Comparison of ENCODE assay signal across 8 cellular contexts in genomic region chr6:15879372-15880261, GRCh38.
DNase-seq lines count a peak whose midpoint lies in the region; ATAC-seq, FAIRE-seq and TF ChIP-seq lines count a peak whose summit lies in the region.

No MANE protein-coding gene starts in this region.

- H2AK5ac ChIP-seq in H9 (ENCODE audit: insufficient read length, low read length), result no peak overlapping the region

- no peaks in the 10 kb centered on the region for H3K36me3 Mint-ChIP-seq in H9 (ENCODE audit: insufficient read depth in 1 of 3, low read depth in 3 of 3)

- no peaks in the 10 kb centered on the region for H3K23me2 ChIP-seq in H9 (ENCODE audit: insufficient read length, low read depth, low read length, poor library complexity, severe bottlenecking)

- no peak for TF ChIP-seq CTCF in KMS-11 (conservative IDR thresholded peaks at IDR 0.05; ENCODE audit: low read depth, low read length)
- TF ChIP-seq CTCF in colonic mucosa (IDR thresholded peaks at IDR 0.05), result no peak
- TF ChIP-seq CTCF in D721Med (IDR thresholded peaks at IDR 0.05; ENCODE audit: insufficient read depth, missing control alignments), result no peak
- no peak for TF ChIP-seq CTCF in H9 (conservative IDR thresholded peaks at IDR 0.05)

- H2BK20ac ChIP-seq in H9 (ENCODE audit: low read depth, low read length, poor library complexity, severe bottlenecking), result no peak overlapping the region

- H4K20me1 ChIP-seq in KMS-11 (ENCODE audit: insufficient read depth) (no peaks in the 10 kb centered on the region), H9 (ENCODE audit: control insufficient read depth, insufficient read depth, insufficient read length) (no peaks in the 10 kb centered on the region)

- H4K5ac ChIP-seq in H9 (ENCODE audit: insufficient read length, low read depth, low read length), result no peak overlapping the region

- peak overlapping the region; percentile 26; the same call in 1 of the 2 replicates for H3K27ac ChIP-seq in KMS-11
- H3K27ac ChIP-seq in colonic mucosa, result no peak overlapping the region
- H3K27ac ChIP-seq in H9 (ENCODE audit: insufficient read length, low read depth, low read length), result no peak overlapping the region

- no peak overlapping the region for H3K18ac ChIP-seq in H9 (ENCODE audit: insufficient read length, low read depth, low read length)

- no peak overlapping the region for H3T11ph ChIP-seq in H9 (ENCODE audit: low read length)

- H2BK12ac ChIP-seq in H9 (ENCODE audit: insufficient read length, low read depth, low read length), result no peak overlapping the region

- H3K27ac Mint-ChIP-seq in H9, result no peak overlapping the region

- H3K56ac ChIP-seq in H9 (ENCODE audit: insufficient read length, low read depth, low read length), result no peak overlapping the region

- peaks cover 5% of the 10 kb centered on the region for H3K27me3 Mint-ChIP-seq in H9 (ENCODE audit: low read depth)

- no peak overlapping the region for H3K23ac ChIP-seq in H9 (ENCODE audit: insufficient read length, low read depth, low read length)

- H3K4ac ChIP-seq in H9 (ENCODE audit: low read depth, low read length), result no peak overlapping the region

- no peaks in the 10 kb centered on the region for H3K9me3 Mint-ChIP-seq in H9

- H3K36me3 ChIP-seq in KMS-11 (ENCODE audit: insufficient read depth), result no peaks in the 10 kb centered on the region
- H3K36me3 ChIP-seq in colonic mucosa, result no peaks in the 10 kb centered on the region

- H3K4me3 Mint-ChIP-seq in H9, result no peak overlapping the region

- no peak for FAIRE-seq in D721Med (lab: Jason Lieb, UNC)

- H3K9me3 ChIP-seq in colonic mucosa, result no peaks in the 10 kb centered on the region
- no peaks in the 10 kb centered on the region for H3K9me3 ChIP-seq in H9 (ENCODE audit: control insufficient read depth, low read depth, low read length)

- no peak overlapping the region for H4K8ac ChIP-seq in H9 (replicated peaks; ENCODE audit: insufficient read length, low read depth, low read length)

- H3K79me2 ChIP-seq in KMS-11 (ENCODE audit: insufficient read depth, low read depth) (no peaks in the 10 kb centered on the region), H9 (ENCODE audit: insufficient read depth, low read length) (no peaks in the 10 kb centered on the region)

- no peak overlapping the region for H3K4me3 ChIP-seq in KMS-11 (IDR thresholded peaks at IDR 0.05; ENCODE audit: insufficient read depth, low read depth, low read length)
- no peak overlapping the region for H3K4me3 ChIP-seq in colonic mucosa

- H3K4me2 ChIP-seq in KMS-11 (peak overlapping the region; percentile 33; the same call in 1 of the 2 replicates), H9 (ENCODE audit: insufficient read depth, insufficient read length, low read length) (no peak overlapping the region)

- H3K9ac ChIP-seq in KMS-11 (no peak overlapping the region), colonic mucosa (ENCODE audit: low read depth in 2 of 2, low read length in 2 of 2) (no peak overlapping the region), H9 (ENCODE audit: extremely low read depth, insufficient read length, low read length) (no peak overlapping the region)

- peaks cover 2% of the 10 kb centered on the region in 2 experiments for H3K4me1 Mint-ChIP-seq in H9

- no CpG with 5 or more reads among the region's 12 CpGs for WGBS in H9 (ENCODE audit: extremely low coverage, insufficient read length, low lambda C conversion rate)

- no peak overlapping the region for H3K14ac ChIP-seq in H9 (ENCODE audit: insufficient read depth, low read length)

- H3K4me1 ChIP-seq in KMS-11 (ENCODE audit: low read depth, poor library complexity, severe bottlenecking) (peaks cover 12% of the 10 kb centered on the region), colonic mucosa (no peaks in the 10 kb centered on the region), H9 (ENCODE audit: insufficient read depth, low read length) (no peaks in the 10 kb centered on the region)

- H2BK15ac ChIP-seq in H9 (ENCODE audit: low read depth, low read length), result no peak overlapping the region

- H2BK120ac ChIP-seq in H9 (ENCODE audit: low read depth, low read length, poor library complexity, severe bottlenecking), result no peak overlapping the region

- ATAC-seq in GM21515 (IDR thresholded peaks at IDR 0.05; ENCODE audit: unreplicated experiment), result peak; percentile 72

- DNase-seq in DMS 273 (lab: John Stamatoyannopoulos, UW; ENCODE audit: unreplicated experiment) (peak; percentile 91), UCSD-AML1 (lab: John Stamatoyannopoulos, UW; ENCODE audit: unreplicated experiment) (peak; percentile 59), colonic mucosa (peak; percentile 51), posterior vena cava (ENCODE audit: low spot score) (peak; percentile 92), D721Med (ENCODE audit: insufficient read length, low spot score) (no peak), H9 (no peak)

- intact Hi-C loops in colonic mucosa (cut with DNase I) (no loop called here), posterior vena cava (cut with DNase I) (no loop called here)

- H2AFZ ChIP-seq in KMS-11 (ENCODE audit: low read depth), result peak overlapping the region; percentile 64; the same call in 1 of the 2 replicates
- no peak overlapping the region for H2AFZ ChIP-seq in H9 (ENCODE audit: low read length)

- no peak overlapping the region for H2BK5ac ChIP-seq in H9 (ENCODE audit: insufficient read length, low read length)

- no peaks in the 10 kb centered on the region for H3K27me3 ChIP-seq in KMS-11 (ENCODE audit: insufficient read depth, low read depth)
- H3K27me3 ChIP-seq in colonic mucosa, result no peaks in the 10 kb centered on the region
- H3K27me3 ChIP-seq in H9 (ENCODE audit: insufficient read depth, low read length), result no peaks in the 10 kb centered on the region

- no peaks in the 10 kb centered on the region for H3K79me1 ChIP-seq in H9 (ENCODE audit: insufficient read depth, low read depth, low read length, poor library complexity, severe bottlenecking)

- no peak overlapping the region for H4K91ac ChIP-seq in H9 (ENCODE audit: insufficient read length, low read depth, low read length)

Comparison
In these comparisons a context has a peak if more than half of its experiments do, and no peak if none do; other contexts are left out.
1. DNase-seq: peak in DMS 273 (single experiment), UCSD-AML1 (single experiment), colonic mucosa (single experiment) and posterior vena cava (single experiment); none in D721Med (single experiment) and H9 (single experiment).